8 cellular contexts compared by ENCODE assay signal in the genomic region with DNA sequence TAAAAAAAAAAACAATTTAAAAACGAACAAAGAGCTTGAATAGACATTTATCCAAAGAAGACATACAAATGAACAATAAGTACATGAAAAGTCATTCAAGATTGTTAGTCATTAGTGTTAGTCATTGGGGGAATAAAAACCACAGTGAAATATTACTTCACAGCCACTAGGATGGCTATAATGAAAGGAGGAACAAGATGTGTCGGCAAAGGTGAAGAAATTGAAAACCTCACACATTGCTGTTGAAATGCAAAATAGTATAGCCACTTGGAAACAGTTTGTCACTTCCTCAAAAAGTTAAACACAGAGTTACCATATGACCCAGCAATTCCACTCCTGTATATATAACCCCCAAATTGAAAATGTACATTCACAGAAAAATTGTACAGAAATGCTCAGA. TPM values are rescaled to one million over a fixed set of nuclear protein-coding genes. Genes with fewer than 3 reads are reported as not detected.
DNase-seq lines count a peak whose midpoint lies in the region; ATAC-seq and TF ChIP-seq lines count a peak whose summit lies in the region.

No MANE protein-coding gene starts in this region.

- no peak for DNase-seq in activated CD4-positive, alpha-beta T cell treated with anti-CD3 and anti-CD28 coated beads, Interleukin-2, amount 10 ng/mL, durations not matched to agents 24 days and 14 days
- DNase-seq in activated CD4-positive, alpha-beta T cell treated with anti-CD3 and anti-CD28 coated beads, Interleukin-2, amount 50 U/mL, for 48 hours = no peak
- DNase-seq in SKM-1 (lab: John Stamatoyannopoulos, UW; ENCODE audit: unreplicated experiment) = peak; percentile 97
- peak; percentile 27 for DNase-seq in skeletal muscle cell (ENCODE audit: low read depth)
- DNase-seq in inferior parietal cortex (ENCODE audit: extremely low spot score) = no peak
- DNase-seq in NCI-H1436 (lab: John Stamatoyannopoulos, UW) = no peak
- no peak for DNase-seq in H9

- H3K79me2 ChIP-seq in H9 (ENCODE audit: insufficient read depth, low read length) = no peaks in the 10 kb centered on the region

- H3K9me3 ChIP-seq in H9 (ENCODE audit: control insufficient read depth, low read depth, low read length) = no peaks in the 10 kb centered on the region

- H4K8ac ChIP-seq in H9 (replicated peaks; ENCODE audit: insufficient read length, low read depth, low read length) = no peak overlapping the region

- intact Hi-C loops in activated CD4-positive, alpha-beta T cell treated with anti-CD3 and anti-CD28 coated beads, Interleukin-2, amount 10 ng/mL, durations not matched to agents 24 days and 14 days (cut with micrococcal nuclease) = loop anchor here (1.0 to 5.0 kb wide), 3 partner anchors 41 to 973 kb away; partner anchors contain the start of gene SLC39A8

- no peak overlapping the region for H3K27ac ChIP-seq in H9 (ENCODE audit: insufficient read length, low read depth, low read length)

- no peak overlapping the region for H3K9ac ChIP-seq in H9 (ENCODE audit: extremely low read depth, insufficient read length, low read length)

- H3T11ph ChIP-seq in H9 (ENCODE audit: low read length) = no peak overlapping the region

- H3K23ac ChIP-seq in H9 (ENCODE audit: insufficient read length, low read depth, low read length) = no peak overlapping the region

- TF ChIP-seq CTCF in H9 (conservative IDR thresholded peaks at IDR 0.05) = no peak

- no peak overlapping the region for H3K18ac ChIP-seq in H9 (ENCODE audit: insufficient read length, low read depth, low read length)

- H4K5ac ChIP-seq in H9 (ENCODE audit: insufficient read length, low read depth, low read length) = no peak overlapping the region

- H2BK5ac ChIP-seq in H9 (ENCODE audit: insufficient read length, low read length) = no peak overlapping the region

- peak overlapping the region; percentile 69 for H3K27ac Mint-ChIP-seq in activated CD4-positive, alpha-beta T cell treated with anti-CD3 and anti-CD28 coated beads, Interleukin-2, amount 10 ng/mL, durations not matched to agents 24 days and 14 days
- no peak overlapping the region; a peak in 1 of 7 replicates for H3K27ac Mint-ChIP-seq in H9

- no peak overlapping the region for H3K4me2 ChIP-seq in H9 (ENCODE audit: insufficient read depth, insufficient read length, low read length)

- H3K79me1 ChIP-seq in H9 (ENCODE audit: insufficient read depth, low read depth, low read length, poor library complexity, severe bottlenecking) = no peaks in the 10 kb centered on the region

- H4K91ac ChIP-seq in H9 (ENCODE audit: insufficient read length, low read depth, low read length) = no peak overlapping the region

- no peak overlapping the region for H3K4me3 Mint-ChIP-seq in activated CD4-positive, alpha-beta T cell treated with anti-CD3 and anti-CD28 coated beads, Interleukin-2, amount 10 ng/mL, durations not matched to agents 24 days and 14 days
- H3K4me3 Mint-ChIP-seq in H9 = no peak overlapping the region

- H3K27me3 ChIP-seq in H9 (ENCODE audit: insufficient read depth, low read length) = no peaks in the 10 kb centered on the region

- no peak overlapping the region for H2BK20ac ChIP-seq in H9 (ENCODE audit: low read depth, low read length, poor library complexity, severe bottlenecking)

- no peak overlapping the region for H2BK120ac ChIP-seq in H9 (ENCODE audit: low read depth, low read length, poor library complexity, severe bottlenecking)

- no peaks in the 10 kb centered on the region for H3K36me3 Mint-ChIP-seq in activated CD4-positive, alpha-beta T cell treated with anti-CD3 and anti-CD28 coated beads, Interleukin-2, amount 10 ng/mL, durations not matched to agents 24 days and 14 days (ENCODE audit: low read depth)
- no peaks in the 10 kb centered on the region; a peak in 1 of 7 replicates for H3K36me3 Mint-ChIP-seq in H9 (ENCODE audit: insufficient read depth in 1 of 3, low read depth in 3 of 3)

- no CpG with 5 or more reads among the region's 2 CpGs for WGBS in H9 (ENCODE audit: extremely low coverage, insufficient read length, low lambda C conversion rate)

- peaks cover 10% of the 10 kb centered on the region for H3K4me1 Mint-ChIP-seq in activated CD4-positive, alpha-beta T cell treated with anti-CD3 and anti-CD28 coated beads, Interleukin-2, amount 10 ng/mL, durations not matched to agents 24 days and 14 days
- peaks cover 21 to 26% of the 10 kb centered on the region in 2 experiments for H3K4me1 Mint-ChIP-seq in H9

- peaks cover 5% of the 10 kb centered on the region for H3K27me3 Mint-ChIP-seq in activated CD4-positive, alpha-beta T cell treated with anti-CD3 and anti-CD28 coated beads, Interleukin-2, amount 10 ng/mL, durations not matched to agents 24 days and 14 days
- no peaks in the 10 kb centered on the region for H3K27me3 Mint-ChIP-seq in H9 (ENCODE audit: low read depth)

- no peaks in the 10 kb centered on the region for H3K9me3 Mint-ChIP-seq in activated CD4-positive, alpha-beta T cell treated with anti-CD3 and anti-CD28 coated beads, Interleukin-2, amount 10 ng/mL, durations not matched to agents 24 days and 14 days
- no peaks in the 10 kb centered on the region for H3K9me3 Mint-ChIP-seq in H9

- no peaks in the 10 kb centered on the region for H3K23me2 ChIP-seq in H9 (ENCODE audit: insufficient read length, low read depth, low read length, poor library complexity, severe bottlenecking)

- no peak overlapping the region for H3K4ac ChIP-seq in H9 (ENCODE audit: low read depth, low read length)

- H2BK12ac ChIP-seq in H9 (ENCODE audit: insufficient read length, low read depth, low read length) = no peak overlapping the region

- H3K56ac ChIP-seq in H9 (ENCODE audit: insufficient read length, low read depth, low read length) = no peak overlapping the region

- peak; percentile 95 for ATAC-seq in HG02973 (IDR thresholded peaks at IDR 0.05; ENCODE audit: unreplicated experiment)

- H3K4me1 ChIP-seq in H9 (ENCODE audit: insufficient read depth, low read length) = peaks cover 5% of the 10 kb centered on the region; the same call in 1 of the 2 replicates

- no peak overlapping the region for H2BK15ac ChIP-seq in H9 (ENCODE audit: low read depth, low read length)

- no peaks in the 10 kb centered on the region for H4K20me1 ChIP-seq in H9 (ENCODE audit: control insufficient read depth, insufficient read depth, insufficient read length)

- H2AK5ac ChIP-seq in H9 (ENCODE audit: insufficient read length, low read length) = no peak overlapping the region

- no peak overlapping the region for H3K14ac ChIP-seq in H9 (ENCODE audit: insufficient read depth, low read length)

- no peak overlapping the region for H3K4me3 ChIP-seq in skeletal muscle cell (ENCODE audit: low read depth, low read length)

- no peak overlapping the region for H2AFZ ChIP-seq in H9 (ENCODE audit: low read length)

RNA-seq across cellular contexts. Expression of gene SLC39A8, which starts 45.2 kb away (rescaled TPM):
- total RNA-seq in activated CD4-positive, alpha-beta T cell treated with anti-CD3 and anti-CD28 coated beads, Interleukin-2, amount 10 ng/mL, durations not matched to agents 24 days and 14 days = 80.4 and 81.2 TPM in 2 replicates
- 11.0 and 11.3 TPM in 2 replicates for total RNA-seq in H9 (2021)

Comparison
In these comparisons a context has a peak if more than half of its experiments do, and no peak if none do; other contexts are left out.
1. DNase-seq: peak in SKM-1 (single experiment) and skeletal muscle cell (single experiment); none in activated CD4-positive, alpha-beta T cell treated with anti-CD3 and anti-CD28 coated beads, Interleukin-2, amount 10 ng/mL, durations not matched to agents 24 days and 14 days (single experiment), activated CD4-positive, alpha-beta T cell treated with anti-CD3 and anti-CD28 coated beads, Interleukin-2, amount 50 U/mL, for 48 hours (0 of 2), inferior parietal cortex (single experiment), NCI-H1436 (single experiment) and H9 (single experiment).